1 cellular context compared by ENCODE assay signal in the genomic region with DNA sequence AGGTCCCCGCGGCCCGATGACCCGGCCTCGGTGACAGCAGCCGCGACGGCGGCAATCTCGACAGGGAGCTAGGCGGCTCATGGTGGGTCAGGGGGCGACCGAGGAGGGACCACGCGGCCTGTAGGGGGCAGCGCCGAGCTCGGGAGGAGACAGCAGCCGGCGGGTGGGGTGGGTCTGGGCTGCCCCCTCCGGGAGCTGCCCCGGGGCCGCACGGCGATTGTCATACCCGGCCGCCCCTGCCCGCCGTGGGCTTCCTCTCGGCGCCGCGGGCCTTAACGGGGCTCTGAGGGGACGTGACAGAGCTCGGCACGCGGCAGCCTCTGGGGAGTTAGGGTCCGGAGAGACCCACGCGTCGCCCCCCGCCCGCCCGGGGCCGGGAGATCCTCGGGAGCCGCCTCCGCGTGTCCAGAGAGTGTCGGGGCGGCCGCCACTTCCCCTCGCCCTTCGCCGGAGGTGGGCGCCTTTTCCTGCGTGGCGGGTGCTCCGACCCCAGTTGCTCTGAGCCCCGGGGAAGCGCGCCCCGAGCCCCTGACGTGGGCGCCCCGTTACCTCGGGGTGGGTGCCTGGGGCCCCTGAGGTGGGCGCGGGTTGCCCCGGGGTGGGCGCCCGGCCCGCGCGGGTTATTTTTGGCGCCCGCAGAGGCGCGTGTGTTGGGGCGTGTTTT.
TF ChIP-seq lines count a peak whose summit lies in the region.

No MANE protein-coding gene starts in this region.

TF ChIP-seq in HepG2, 621 proteins besides CTCF, POLR2A, EP300 and RAD21 (continued from another document):
- TF ChIP-seq, protein P1, sequence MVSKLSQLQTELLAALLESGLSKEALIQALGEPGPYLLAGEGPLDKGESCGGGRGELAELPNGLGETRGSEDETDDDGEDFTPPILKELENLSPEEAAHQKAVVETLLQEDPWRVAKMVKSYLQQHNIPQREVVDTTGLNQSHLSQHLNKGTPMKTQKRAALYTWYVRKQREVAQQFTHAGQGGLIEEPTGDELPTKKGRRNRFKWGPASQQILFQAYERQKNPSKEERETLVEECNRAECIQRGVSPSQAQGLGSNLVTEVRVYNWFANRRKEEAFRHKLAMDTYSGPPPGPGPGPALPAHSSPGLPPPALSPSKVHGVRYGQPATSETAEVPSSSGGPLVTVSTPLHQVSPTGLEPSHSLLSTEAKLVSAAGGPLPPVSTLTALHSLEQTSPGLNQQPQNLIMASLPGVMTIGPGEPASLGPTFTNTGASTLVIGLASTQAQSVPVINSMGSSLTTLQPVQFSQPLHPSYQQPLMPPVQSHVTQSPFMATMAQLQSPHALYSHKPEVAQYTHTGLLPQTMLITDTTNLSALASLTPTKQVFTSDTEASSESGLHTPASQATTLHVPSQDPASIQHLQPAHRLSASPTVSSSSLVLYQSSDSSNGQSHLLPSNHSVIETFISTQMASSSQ (IDR thresholded peaks at IDR 0.05; ENCODE audit: low read depth), result no peak
- TF ChIP-seq, protein P1 (CRISPR knock-in tag; IDR thresholded peaks at IDR 0.05; ENCODE audit: borderline replicate concordance), result no peak
